Comparison of ENCODE assay signal across 9 cellular contexts in the genomic region with DNA sequence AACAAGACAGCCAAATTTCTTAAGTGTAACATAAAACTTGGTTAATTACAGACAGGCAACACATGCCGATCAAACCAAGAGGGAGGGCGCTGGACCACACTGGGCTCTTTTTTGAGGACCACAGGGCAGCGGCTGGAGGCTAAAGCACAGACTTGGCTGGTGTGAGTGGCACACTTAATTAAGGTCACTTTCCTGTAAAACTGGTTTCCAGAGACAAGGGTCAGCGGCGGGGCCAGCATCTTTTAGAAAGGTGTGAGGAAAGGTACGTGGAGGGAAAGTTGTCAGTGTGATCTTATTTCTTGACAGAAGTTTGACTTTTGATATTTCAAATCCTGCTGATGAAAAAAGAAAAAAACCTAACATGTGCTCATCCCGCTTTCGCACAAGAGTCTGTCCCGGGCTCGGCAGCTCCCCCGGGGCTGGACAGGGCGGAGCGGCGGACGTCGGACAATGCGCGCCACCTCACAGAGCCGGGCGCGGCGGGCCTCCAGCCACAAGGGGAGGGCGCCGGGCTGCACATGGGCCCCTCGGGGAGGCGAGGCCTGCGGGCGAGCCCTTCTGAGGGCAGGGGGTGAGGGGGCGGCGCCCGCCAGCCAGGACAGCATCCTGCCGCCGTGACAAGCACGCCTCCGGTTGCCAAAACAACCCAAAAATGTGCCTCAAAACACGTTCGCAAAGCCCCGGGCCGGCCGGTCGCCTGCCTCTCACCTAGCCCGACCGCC. TPM values are rescaled to one million over a fixed set of nuclear protein-coding genes. Genes with fewer than 3 reads are reported as not detected.
DNase-seq lines count a peak whose midpoint lies in the region; ATAC-seq, FAIRE-seq and TF ChIP-seq lines count a peak whose summit lies in the region.
"Had no signal": no experiment of that assay in that cellular context is flagged by ENCODE, and none has a peak within 500 bp of the region (broad histone marks: within the 10 kb centered on the region; RNA-seq: fewer than 3 reads in every experiment).

No MANE protein-coding gene starts in this region.

- H3K27ac ChIP-seq in Karpas-422 (ENCODE audit: low read length) = no peak overlapping the region

- H3K4me1 Mint-ChIP-seq in stimulated activated naive B cell treated with anti-CD40 and anti-IgM and Interleukin-4, amounts not matched to agents 10 μg/mL and 1 μg/mL and 100 μg/mL, for 72 hours = peaks cover 11 to 34% of the 10 kb centered on the region in 2 donors

- H3K27me3 Mint-ChIP-seq in stimulated activated naive B cell treated with anti-CD40 and anti-IgM and Interleukin-4, amounts not matched to agents 10 μg/mL and 1 μg/mL and 100 μg/mL, for 72 hours = peaks cover 40 to 68% of the 10 kb centered on the region in 2 donors

- ATAC-seq in stimulated activated naive B cell treated with anti-CD40 and anti-IgM and Interleukin-4, amounts not matched to agents 10 μg/mL and 1 μg/mL and 100 μg/mL, for 72 hours (replicated peaks) = peak; percentile 29 to 41

- H3K27me3 ChIP-seq in H7 (ENCODE audit: control insufficient read depth, insufficient read depth, low read length) (peaks cover 43% of the 10 kb centered on the region), Karpas-422 (ENCODE audit: low read length) (no peaks in the 10 kb centered on the region; the same call in 1 of the 2 replicates)

- peak overlapping the region; percentile 96 for H3K4me2 ChIP-seq in Karpas-422 (ENCODE audit: low read depth, low read length, poor library complexity, severe bottlenecking)

- H3K9me3 ChIP-seq in Karpas-422 (ENCODE audit: low read length) = no peaks in the 10 kb centered on the region

- no peaks in the 10 kb centered on the region for H3K9me2 ChIP-seq in Karpas-422 (replicated peaks; ENCODE audit: insufficient read depth, low read length)

- no peaks in the 10 kb centered on the region for H3K79me2 ChIP-seq in Karpas-422 (ENCODE audit: low read length)

- peaks cover 2 to 4% of the 10 kb centered on the region in 2 donors for H3K9me3 Mint-ChIP-seq in stimulated activated naive B cell treated with anti-CD40 and anti-IgM and Interleukin-4, amounts not matched to agents 10 μg/mL and 1 μg/mL and 100 μg/mL, for 72 hours

- H4K20me1 ChIP-seq in Karpas-422 (ENCODE audit: insufficient read depth, low read depth, low read length) = no peaks in the 10 kb centered on the region

- peaks cover 26% of the 10 kb centered on the region for H3K4me1 ChIP-seq in Karpas-422 (ENCODE audit: low read length)

- no peaks in the 10 kb centered on the region for H3K36me3 ChIP-seq in H7 (replicated peaks; ENCODE audit: control insufficient read depth, insufficient read depth, low read length)
- H3K36me3 ChIP-seq in Karpas-422 (ENCODE audit: insufficient read depth, low read length) = no peaks in the 10 kb centered on the region

- H3K4me3 ChIP-seq in H7 (ENCODE audit: insufficient read depth, low read depth, low read length) = peak overlapping the region; percentile 68
- H3K4me3 ChIP-seq in Karpas-422 (ENCODE audit: low read length) = peak overlapping the region; percentile 79

- DNase-seq in GM12891 (ENCODE audit: insufficient read length, low spot score) (no peak), H7 (peak; percentile 79), Karpas-422 (no peak), kidney tubule cell (ENCODE audit: low spot score) (peak; percentile 65), NCI-H774 (lab: John Stamatoyannopoulos, UW) (no peak), Kasumi-1 (lab: John Stamatoyannopoulos, UW) (no peak)
- DNase-seq in central memory CD4-positive, alpha-beta T cell = peak; percentile 0
- DNase-seq in stimulated activated naive B cell treated with anti-CD40 and anti-IgM and Interleukin-4, amounts not matched to agents 10 μg/mL and 1 μg/mL and 100 μg/mL, for 72 hours = no peak

- FAIRE-seq in GM12891 (lab: Jason Lieb, UNC) = peak; percentile 5

- peak overlapping the region; percentile 82 to 86 for H3K4me3 Mint-ChIP-seq in stimulated activated naive B cell treated with anti-CD40 and anti-IgM and Interleukin-4, amounts not matched to agents 10 μg/mL and 1 μg/mL and 100 μg/mL, for 72 hours

- H3K36me3 Mint-ChIP-seq in stimulated activated naive B cell treated with anti-CD40 and anti-IgM and Interleukin-4, amounts not matched to agents 10 μg/mL and 1 μg/mL and 100 μg/mL, for 72 hours = peaks cover 2 to 4% of the 10 kb centered on the region in 2 donors

- peak overlapping the region; percentile 91; the same call in 1 of the 2 replicates for H2AFZ ChIP-seq in Karpas-422 (ENCODE audit: low read length)

- peak overlapping the region; percentile 71 for H3K9ac ChIP-seq in Karpas-422 (ENCODE audit: low read length)

- H3K27ac Mint-ChIP-seq in stimulated activated naive B cell treated with anti-CD40 and anti-IgM and Interleukin-4, amounts not matched to agents 10 μg/mL and 1 μg/mL and 100 μg/mL, for 72 hours = peak overlapping the region; percentile 69

- no peak for TF ChIP-seq POLR2A in GM12891 (IDR thresholded peaks at IDR 0.05; ENCODE audit: low read depth, low read length)

TF ChIP-seq in GM12891, 5 proteins besides CTCF, POLR2A, EP300 and RAD21:
- no peak for TF ChIP-seq POU2F2 (IDR thresholded peaks at IDR 0.05; ENCODE audit: low read depth, low read length)
- TF ChIP-seq PAX5 (IDR thresholded peaks at IDR 0.05; ENCODE audit: insufficient read depth, low read length, severe bottlenecking) = no peak
- no peak for TF ChIP-seq SPI1 (IDR thresholded peaks at IDR 0.05; ENCODE audit: low read depth, low read length)
- TF ChIP-seq TAF1 (IDR thresholded peaks at IDR 0.05; ENCODE audit: low read depth, low read length) = no peak
- TF ChIP-seq POLR2AphosphoS5 (IDR thresholded peaks at IDR 0.05; ENCODE audit: low read depth, low read length) = no peak

RNA-seq across cellular contexts. Expression of a gene that starts 0.7 kb away (rescaled TPM):
- 13.2 TPM for polyA plus RNA-seq in GM12891 (2012; ENCODE audit: low read depth, missing spikeins)
- 1.2 and 1.7 TPM in 2 replicates for total RNA-seq in H7 (2014; rRNA removed; shearing (Covaris generic))
- total RNA-seq in Karpas-422 (2014; rRNA removed; shearing (Covaris generic); ENCODE audit: low replicate concordance) = 0.40 and 1.9 TPM in 2 replicates

RNA-seq across cellular contexts. Expression of a gene that starts 51.3 kb away (rescaled TPM):
- polyA plus RNA-seq in GM12891 (2012; ENCODE audit: low read depth, missing spikeins) = not detected
- total RNA-seq in H7 (2014; rRNA removed; shearing (Covaris generic)) = 0.07 TPM in 1 of 2 replicates, not detected in the other
- not detected in 2 replicates for total RNA-seq in Karpas-422 (2014; rRNA removed; shearing (Covaris generic); ENCODE audit: low replicate concordance)
- total RNA-seq: glomerular endothelial cell had no signal

Comparison
In these comparisons a context has a peak if more than half of its experiments do, and no peak if none do; other contexts are left out.
1. DNase-seq: peak in H7 (single experiment), central memory CD4-positive, alpha-beta T cell (single experiment) and kidney tubule cell (single experiment); none in GM12891 (single experiment), Karpas-422 (single experiment), stimulated activated naive B cell treated with anti-CD40 and anti-IgM and Interleukin-4, amounts not matched to agents 10 μg/mL and 1 μg/mL and 100 μg/mL, for 72 hours (single experiment), NCI-H774 (single experiment) and Kasumi-1 (0 of 2).